ENCODE assay signal across 8 cellular contexts in the genomic region with DNA sequence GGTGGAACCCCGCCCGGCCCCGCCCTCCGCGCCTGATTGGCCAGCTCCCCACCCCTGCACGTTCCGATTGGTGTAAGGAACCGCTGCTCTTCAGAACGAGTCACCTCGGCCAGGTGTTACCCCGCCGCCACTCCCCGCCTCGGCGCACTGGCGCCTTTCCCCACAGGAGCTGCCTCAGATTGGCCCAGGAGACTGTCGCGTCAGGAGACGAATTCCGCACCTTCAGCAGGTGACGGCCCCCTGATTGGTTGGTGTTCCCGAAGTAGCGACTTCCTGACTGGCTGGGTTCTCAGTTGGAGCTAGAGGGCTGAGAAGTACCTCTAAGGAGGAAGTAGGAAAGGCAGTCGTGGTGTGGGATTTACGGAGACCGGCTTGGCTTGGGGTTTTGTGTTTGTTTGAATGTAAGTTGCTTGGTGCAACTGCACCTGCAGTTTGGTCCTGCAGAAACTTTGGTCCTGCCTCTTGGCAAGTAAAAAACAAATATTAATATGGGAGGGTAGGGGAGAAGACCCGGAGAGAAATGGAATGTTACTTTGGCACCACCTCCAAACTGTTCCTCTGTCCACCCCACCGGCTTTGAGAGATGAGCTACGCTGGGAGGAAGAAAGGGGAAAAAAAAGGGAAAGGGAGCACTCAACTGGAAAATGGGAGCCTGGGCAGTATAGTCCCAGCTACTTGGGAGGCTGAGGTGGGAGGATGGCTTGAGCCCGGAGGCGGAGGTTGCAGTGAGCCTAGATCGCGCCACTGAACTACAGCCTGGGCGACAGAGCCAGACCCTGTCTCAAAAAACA. TPM values are rescaled to one million over a fixed set of nuclear protein-coding genes. Genes with fewer than 3 reads are reported as not detected.
DNase-seq lines count a peak whose midpoint lies in the region; ATAC-seq, FAIRE-seq and TF ChIP-seq lines count a peak whose summit lies in the region.

No MANE protein-coding gene starts in this region.

- H4K20me1 ChIP-seq in osteoblast (ENCODE audit: insufficient read depth, low read length), result no peaks in the 10 kb centered on the region

- no peak for FAIRE-seq in H54 (lab: Jason Lieb, UNC)

- H3K36me3 ChIP-seq in osteoblast (ENCODE audit: insufficient read depth, low read length) (no peaks in the 10 kb centered on the region), tibial nerve (no peaks in the 10 kb centered on the region)

- H3K4me3 ChIP-seq in osteoblast (ENCODE audit: insufficient read depth, low read length) (peak overlapping the region; percentile 68), tibial nerve (peak overlapping the region; percentile 27 to 67 (median 43))

- no peaks in the 10 kb centered on the region for H3K9me3 ChIP-seq in osteoblast (ENCODE audit: low read depth, low read length)
- H3K9me3 ChIP-seq in tibial nerve, result no peaks in the 10 kb centered on the region

- peak; percentile 99 for DNase-seq in ELF-1 (ENCODE audit: low read depth, low spot score)
- DNase-seq in H54 (ENCODE audit: insufficient read length, low spot score), result peak; percentile 55
- DNase-seq in M059J (ENCODE audit: low read depth), result peak; percentile 90
- DNase-seq in SIG-M5 (lab: John Stamatoyannopoulos, UW), result peak; percentile 89
- peak; percentile 83 for DNase-seq in activated naive CD4-positive, alpha-beta T cell treated with Interleukin-2 at 50 U/mL for 16 hours
- DNase-seq in Right ventricle myocardium inferior (ENCODE audit: missing footprints), result peak; percentile 90
- DNase-seq in osteoblast (ENCODE audit: insufficient read length, low spot score, missing footprints), result peak; percentile 95
- peak in 1 of 2 donors; percentile 43 for DNase-seq in tibial nerve (ENCODE audit: low spot score in 2 of 2)

- H3K27me3 ChIP-seq in osteoblast (ENCODE audit: insufficient read depth, low read length) (peaks cover 34% of the 10 kb centered on the region), tibial nerve (peaks cover 0 to 44% of the 10 kb centered on the region in 2 donors)

- H3K4me1 ChIP-seq in osteoblast (ENCODE audit: insufficient read depth, low read length) (peaks cover 14% of the 10 kb centered on the region), tibial nerve (peaks cover 0 to 16% (median 7%) of the 10 kb centered on the region in 4 donors)

- TF ChIP-seq POLR2A in H54 (IDR thresholded peaks at IDR 0.05; ENCODE audit: low read depth, low read length) (peak; percentile 36), tibial nerve (IDR thresholded peaks at IDR 0.05) (no peak)

- H3K27ac ChIP-seq in osteoblast (ENCODE audit: low read depth, low read length) (no peak overlapping the region), tibial nerve (peak overlapping the region in 2 of 4 donors; percentile 59 to 85)

- WGBS in tibial nerve, 2 donors, result 15 to 31% methylated on average over 18 to 34 of the region's 34 CpGs

- H3K4me2 ChIP-seq in osteoblast (ENCODE audit: insufficient read depth, low read length), result peak overlapping the region; percentile 89

- TF ChIP-seq CTCF in osteoblast (IDR thresholded peaks at IDR 0.05; ENCODE audit: extremely low read depth, low read depth, low read length) (no peak), tibial nerve (IDR thresholded peaks at IDR 0.05) (no peak)

- peak overlapping the region; percentile 82 for H2AFZ ChIP-seq in osteoblast (ENCODE audit: low read length)

- ATAC-seq in Right ventricle myocardium inferior, result peak; percentile 82

- TF ChIP-seq EP300 in tibial nerve (IDR thresholded peaks at IDR 0.05), result no peak

- H3K79me2 ChIP-seq in osteoblast (ENCODE audit: insufficient read depth, low read length), result no peaks in the 10 kb centered on the region

- intact Hi-C loops in Right ventricle myocardium inferior (cut with DNase I), result no loop called here

RNA-seq across cellular contexts. Expression of a gene that starts 0.4 kb away (rescaled TPM):
- total RNA-seq in M059J (2014; rRNA removed; shearing (Covaris generic)), result 46.8 and 90.8 TPM in 2 replicates
- total RNA-seq in Right ventricle myocardium inferior (9.8 TPM), osteoblast (0.72 and 1.2 TPM in 2 replicates), tibial nerve (10 to 100 TPM in 3 of 4 donors, 1 to 10 TPM in 1; 6.9 to 23.1 (median 14.9) TPM)

RNA-seq across cellular contexts. Expression of a gene that starts 17.4 kb away (rescaled TPM):
- total RNA-seq in M059J (2014; rRNA removed; shearing (Covaris generic)), result 0.27 and 0.44 TPM in 2 replicates
- total RNA-seq in Right ventricle myocardium inferior (10.5 TPM), osteoblast (0.72 and 1.8 TPM in 2 replicates), tibial nerve (10 to 100 TPM; 15.7 to 46.9 (median 37.4) TPM)

RNA-seq across cellular contexts. Expression of a gene that starts 24.4 kb away (rescaled TPM):
- total RNA-seq in M059J (2014; rRNA removed; shearing (Covaris generic)), result 82.7 and 89.0 TPM in 2 replicates
- total RNA-seq in Right ventricle myocardium inferior (33.7 TPM), osteoblast (45.7 and 47.4 TPM in 2 replicates), tibial nerve (10 to 100 TPM; 59.4 to 66.1 (median 62.9) TPM)

RNA-seq across cellular contexts. Expression of a gene that starts 48.3 kb away (rescaled TPM):
- 0.12 TPM in 1 of 2 replicates, not detected in the other for total RNA-seq in M059J (2014; rRNA removed; shearing (Covaris generic))
- total RNA-seq in Right ventricle myocardium inferior (3.7 TPM), osteoblast (under 0.01 TPM in 1 of 2 replicates, not detected in the other), tibial nerve (10 to 100 TPM in 2 of 4 donors, 1 to 10 TPM in 2; 6.1 to 14.1 (median 10.2) TPM)
